Comparison of ENCODE assay signal across 13 cellular contexts in genomic region chr2:217932661-217933325, GRCh38.
DNase-seq lines count a peak whose midpoint lies in the region; ATAC-seq and TF ChIP-seq lines count a peak whose summit lies in the region.
"Had no signal": no experiment of that assay in that cellular context is flagged by ENCODE, and none has a peak within 500 bp of the region (broad histone marks: within the 10 kb centered on the region; RNA-seq: fewer than 3 reads in every experiment).

No MANE protein-coding gene starts in this region.

- H3K4me1 Mint-ChIP-seq in neural progenitor cell: peaks cover 30% of the 10 kb centered on the region
- H3K4me1 Mint-ChIP-seq: CD8-positive, alpha-beta memory T cell had no signal

- H3K4me3 ChIP-seq in AG09309 (ENCODE audit: control insufficient read depth, low read depth, low read length) (no peak overlapping the region), fibroblast of pulmonary artery (replicated peaks; ENCODE audit: low read depth, low read length) (no peak overlapping the region), neural progenitor cell (no peak overlapping the region)

- no peaks in the 10 kb centered on the region for H3K36me3 ChIP-seq in neural progenitor cell

- peaks cover 10% of the 10 kb centered on the region for H3K27me3 Mint-ChIP-seq in neural progenitor cell (ENCODE audit: insufficient read depth, low read depth)

- no peak overlapping the region for H3K27ac ChIP-seq in neural progenitor cell
- H3K27ac ChIP-seq: epithelial cell of prostate had no signal

- no peak for ATAC-seq in left colon
- ATAC-seq: naive thymus-derived CD8-positive, alpha-beta T cell had no signal

- H3F3A ChIP-seq in neural progenitor cell (ENCODE audit: low read depth): no peaks in the 10 kb centered on the region

- H3K27ac Mint-ChIP-seq in neural progenitor cell: peak overlapping the region; percentile 98
- H3K27ac Mint-ChIP-seq: IgD-negative memory B cell; naive thymus-derived CD8-positive, alpha-beta T cell had no signal

- no peak for DNase-seq in AG09309 (ENCODE audit: low read depth)
- peak; percentile 24 for DNase-seq in NCI-H524 treated with DMSO at 0.1 percent for 48 hours (lab: John Stamatoyannopoulos, UW)
- DNase-seq in fibroblast of pulmonary artery (ENCODE audit: low read depth): peak; percentile 73
- DNase-seq in neural progenitor cell (ENCODE audit: low spot score): peak; percentile 35
- DNase-seq in central memory CD4-positive, alpha-beta T cell: no peak
- no peak for DNase-seq in HK-2 (ENCODE audit: unreplicated experiment)
- no peak for DNase-seq in SKM-1 (lab: John Stamatoyannopoulos, UW; ENCODE audit: unreplicated experiment)
- DNase-seq in left colon: no peak
- DNase-seq: activated CD8-positive, alpha-beta memory T cell treated with anti-CD3 and anti-CD28 coated beads, Interleukin-2, amount 50 U/mL, for 48 hours; CD8-positive, alpha-beta memory T cell; naive thymus-derived CD8-positive, alpha-beta T cell had no signal

- H4K20me1 ChIP-seq in neural progenitor cell (ENCODE audit: low read depth): no peaks in the 10 kb centered on the region

- H3K9me3 ChIP-seq in neural progenitor cell (ENCODE audit: low read depth): no peaks in the 10 kb centered on the region

- no peak overlapping the region for H3K4me3 Mint-ChIP-seq in neural progenitor cell
- H3K4me3 Mint-ChIP-seq: CD8-positive, alpha-beta memory T cell; IgD-negative memory B cell; naive thymus-derived CD8-positive, alpha-beta T cell had no signal

- no peak overlapping the region for H3K9ac ChIP-seq in neural progenitor cell

- no peaks in the 10 kb centered on the region for H3K9me3 Mint-ChIP-seq in neural progenitor cell
- H3K9me3 Mint-ChIP-seq: CD8-positive, alpha-beta memory T cell; IgD-negative memory B cell; naive thymus-derived CD8-positive, alpha-beta T cell had no signal

- peaks cover 5% of the 10 kb centered on the region for H3K4me1 ChIP-seq in neural progenitor cell

- no peaks in the 10 kb centered on the region for H3K36me3 Mint-ChIP-seq in neural progenitor cell
- H3K36me3 Mint-ChIP-seq: CD8-positive, alpha-beta memory T cell; naive thymus-derived CD8-positive, alpha-beta T cell had no signal

- H3K27me3 ChIP-seq in neural progenitor cell: no peaks in the 10 kb centered on the region

- peak overlapping the region; percentile 54 for H2AFZ ChIP-seq in neural progenitor cell (replicated peaks)

- no peak overlapping the region for H3K4me2 ChIP-seq in neural progenitor cell

- H3K79me2 ChIP-seq in neural progenitor cell (ENCODE audit: low read depth): no peaks in the 10 kb centered on the region

- intact Hi-C loops in left colon (cut with DNase I, micrococcal nuclease): no loop called here

- TF ChIP-seq CTCF in AG09309 (IDR thresholded peaks at IDR 0.05; ENCODE audit: control insufficient read depth, insufficient read depth, low read depth, low read length, missing control alignments): peak; percentile 39
- peak; percentile 25 for TF ChIP-seq CTCF in fibroblast of pulmonary artery (IDR thresholded peaks at IDR 0.05; ENCODE audit: low read length, missing control alignments)
- TF ChIP-seq CTCF in neural progenitor cell (IDR thresholded peaks at IDR 0.05): peak; percentile 28

Comparison
In these comparisons a context has a peak if more than half of its experiments do, and no peak if none do; other contexts are left out.
1. DNase-seq: peak in NCI-H524 treated with DMSO at 0.1 percent for 48 hours (single experiment), fibroblast of pulmonary artery (single experiment) and neural progenitor cell (single experiment); none in AG09309 (single experiment), central memory CD4-positive, alpha-beta T cell (single experiment), HK-2 (single experiment), SKM-1 (single experiment) and left colon (0 of 2).
2. Peak in every context shown above with its lines, with median percentiles within 50 percentile points of each other: CTCF ChIP-seq.